ENCODE assay signal across 25 cellular contexts in the genomic region with DNA sequence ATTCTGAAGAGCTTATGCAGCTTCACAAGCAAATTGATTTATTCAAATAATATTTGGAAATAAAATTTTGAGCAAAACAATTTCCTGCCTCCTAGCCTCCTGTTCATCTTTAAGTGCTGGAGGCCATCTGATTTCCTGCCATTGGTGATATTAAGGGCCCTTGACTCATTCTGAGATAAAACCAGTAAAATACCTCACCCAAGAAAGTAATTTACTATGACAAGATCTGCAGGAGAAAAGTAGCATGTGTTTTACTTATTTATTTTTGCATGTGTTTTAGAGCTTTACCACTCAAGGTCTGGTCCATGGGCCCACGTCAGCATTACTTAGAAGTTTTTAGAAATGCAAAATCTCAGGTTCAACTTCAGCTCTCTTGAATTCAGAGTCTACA.
"Had no signal": no experiment of that assay in that cellular context is flagged by ENCODE, and none has a peak within 500 bp of the region (broad histone marks: within the 10 kb centered on the region; RNA-seq: fewer than 3 reads in every experiment).

No MANE protein-coding gene starts in this region.

- H3K4me1 Mint-ChIP-seq: activated B cell treated with CpG ODN at 0.5 μM for 24 hours; naive thymus-derived CD4-positive, alpha-beta T cell; stimulated activated memory B cell treated with anti-CD40 and anti-IgM and Interleukin-4, amounts not matched to agents 10 μg/mL and 1 μg/mL and 100 μg/mL, for 72 hours had no signal

- DNase-seq: activated B cell treated with CpG ODN at 0.5 μM for 24 hours; activated CD4-positive, alpha-beta T cell treated with anti-CD3 and anti-CD28 coated beads for 36 hours; activated CD4-positive, alpha-beta T cell treated with anti-CD3 and anti-CD28 coated beads, Interleukin-2, amount 50 U/mL, for 4 hours; activated CD8-positive, alpha-beta memory T cell treated with anti-CD3 and anti-CD28 coated beads for 24 hours; activated CD8-positive, alpha-beta memory T cell treated with anti-CD3 and anti-CD28 coated beads, Interleukin-2, amount 50 U/mL, for 4 hours; activated T-cell treated with anti-CD3 and anti-CD28 coated beads, Interleukin-2, amount 50 U/mL, for 24 hours; cerebellar nuclear complex; cortex of kidney; foreskin keratinocyte; left lung; naive thymus-derived CD4-positive, alpha-beta T cell; occipital lobe; posterior cingulate gyrus; stimulated activated CD4-positive, alpha-beta T cell treated with anti-CD3 and anti-CD28 coated beads, Interleukin-15, amount 100 ng/mL, for 24 hours; stomach; T1000 had no signal

- H3K4me2 ChIP-seq: smooth muscle cell had no signal

- H3K27me3 ChIP-seq: foreskin keratinocyte, left lung, stomach, suprapubic skin, tibial nerve had no signal

- H3K27ac ChIP-seq: foreskin keratinocyte, left lung, stomach, suprapubic skin, tibial nerve had no signal

- H3K9me3 ChIP-seq: left lung, stomach, suprapubic skin had no signal

- H3K27me3 Mint-ChIP-seq: activated naive CD8-positive, alpha-beta T cell; stimulated activated memory B cell treated with anti-CD40 and anti-IgM and Interleukin-4, amounts not matched to agents 10 μg/mL and 1 μg/mL and 100 μg/mL, for 72 hours had no signal

- H3K4me3 Mint-ChIP-seq: activated B cell treated with CpG ODN at 0.5 μM for 24 hours; activated CD4-positive, alpha-beta T cell treated with anti-CD3 and anti-CD28 coated beads for 36 hours; activated naive CD8-positive, alpha-beta T cell; activated T-cell treated with anti-CD3 and anti-CD28 coated beads, Interleukin-2, amount 50 U/mL, for 24 hours; activated T-helper 17 cell treated with anti-CD3 and anti-CD28 coated beads, Interleukin-2, amount 50 U/mL, for 72 hours; naive thymus-derived CD4-positive, alpha-beta T cell; neural crest cell; stimulated activated memory B cell treated with anti-CD40 and anti-IgM and Interleukin-4, amounts not matched to agents 10 μg/mL and 1 μg/mL and 100 μg/mL, for 72 hours had no signal

- H3K9me3 Mint-ChIP-seq: activated T-helper 17 cell treated with anti-CD3 and anti-CD28 coated beads, Interleukin-2, amount 50 U/mL, for 72 hours had no signal

- H3K36me3 ChIP-seq: left lung, stomach, suprapubic skin, tibial nerve had no signal

- H3K4me3 ChIP-seq: left lung, lung, smooth muscle cell, stomach, suprapubic skin, tibial nerve had no signal

- H3K36me3 Mint-ChIP-seq: activated naive CD8-positive, alpha-beta T cell; naive thymus-derived CD4-positive, alpha-beta T cell; stimulated activated memory B cell treated with anti-CD40 and anti-IgM and Interleukin-4, amounts not matched to agents 10 μg/mL and 1 μg/mL and 100 μg/mL, for 72 hours had no signal

- ATAC-seq: activated CD4-positive, alpha-beta T cell treated with anti-CD3 and anti-CD28 coated beads for 36 hours; activated T-helper 17 cell treated with anti-CD3 and anti-CD28 coated beads, Interleukin-2, amount 50 U/mL, for 72 hours; foreskin keratinocyte; naive thymus-derived CD4-positive, alpha-beta T cell; sciatic nerve; stimulated activated memory B cell treated with anti-CD40 and anti-IgM and Interleukin-4, amounts not matched to agents 10 μg/mL and 1 μg/mL and 100 μg/mL, for 72 hours had no signal

- H3K27ac Mint-ChIP-seq: activated B cell treated with CpG ODN at 0.5 μM for 24 hours; activated CD4-positive, alpha-beta T cell treated with anti-CD3 and anti-CD28 coated beads for 36 hours; activated naive CD8-positive, alpha-beta T cell; activated T-cell treated with anti-CD3 and anti-CD28 coated beads, Interleukin-2, amount 50 U/mL, for 24 hours; activated T-helper 17 cell treated with anti-CD3 and anti-CD28 coated beads, Interleukin-2, amount 50 U/mL, for 72 hours; naive thymus-derived CD4-positive, alpha-beta T cell; stimulated activated memory B cell treated with anti-CD40 and anti-IgM and Interleukin-4, amounts not matched to agents 10 μg/mL and 1 μg/mL and 100 μg/mL, for 72 hours had no signal
